In the genomic region with DNA sequence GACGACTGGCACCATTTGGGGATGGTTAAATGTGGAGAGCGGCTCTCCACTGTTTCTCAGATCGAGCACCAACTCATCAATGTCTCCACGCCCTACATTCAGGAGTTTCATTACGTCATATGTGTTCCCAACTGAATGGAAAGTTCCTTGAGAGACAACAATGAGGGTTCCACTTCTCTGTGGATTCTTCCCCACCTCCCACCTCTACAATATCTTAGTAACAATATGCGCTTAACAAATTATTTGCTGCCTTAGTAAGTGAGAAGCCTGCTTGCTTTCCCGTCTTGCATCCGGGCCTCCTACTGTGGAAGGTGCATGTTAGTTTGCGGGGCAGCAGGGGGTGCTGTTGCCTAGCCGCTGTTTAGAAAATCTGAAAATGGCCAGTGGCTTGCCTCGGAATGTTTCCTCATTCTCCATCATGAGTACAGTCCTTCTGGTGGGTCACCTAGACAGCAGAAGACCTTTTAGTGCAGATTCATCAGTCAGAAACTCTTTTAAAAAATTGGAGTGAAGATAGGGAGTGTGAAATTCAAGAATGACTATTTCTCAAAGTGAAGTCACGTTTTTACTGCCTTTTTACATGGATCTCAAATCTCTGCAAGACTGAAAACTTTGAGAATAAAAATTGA, we compare ENCODE assay signal across 8 cellular contexts. TPM values are rescaled to one million over a fixed set of nuclear protein-coding genes. Genes with fewer than 3 reads are reported as not detected.
DNase-seq lines count a peak whose midpoint lies in the region; ATAC-seq, FAIRE-seq and TF ChIP-seq lines count a peak whose summit lies in the region.

No MANE protein-coding gene starts in this region.

- peak overlapping the region; percentile 65 for H3K27ac Mint-ChIP-seq in MCF 10A (ENCODE audit: low read depth, unreplicated experiment)

- H3K36me3 Mint-ChIP-seq in MCF 10A (ENCODE audit: insufficient read depth, unreplicated experiment): peaks cover 21% of the 10 kb centered on the region

- peaks cover 12% of the 10 kb centered on the region for H3K4me1 Mint-ChIP-seq in MCF 10A (ENCODE audit: insufficient read depth, unreplicated experiment)

- in situ Hi-C loops in G401 (cut with HindIII; ENCODE audit: low sequenced_read_pairs): no loop called here

- CTCF ChIA-PET in MCF 10A (lab: Yijun Ruan, JAX): interaction anchor here (0.6 to 5.9 kb wide), 37 partner anchors 9 to 1163 kb away, joined by 3 to 193 read pairs (median 4); a partner anchor contains a TSS

- no peaks in the 10 kb centered on the region for H3K9me3 Mint-ChIP-seq in MCF 10A (ENCODE audit: unreplicated experiment)

- intact Hi-C loops in MCF 10A (cut with micrococcal nuclease): loop anchor here (1.0 to 5.0 kb wide), 6 partner anchors 32 to 587 kb away; no protein-coding TSS in a partner anchor

- peak; percentile 49 for FAIRE-seq in islet of Langerhans (lab: Jason Lieb, UNC)

- H3K36me3 ChIP-seq in RWPE2 (ENCODE audit: low read depth): peaks cover 65% of the 10 kb centered on the region

- no peaks in the 10 kb centered on the region for H3K9me3 ChIP-seq in RWPE2 (ENCODE audit: severe bottlenecking)

- H3K4me1 ChIP-seq in RWPE2 (ENCODE audit: insufficient read depth, poor library complexity, severe bottlenecking): no peaks in the 10 kb centered on the region

- ATAC-seq in GM21717 (IDR thresholded peaks at IDR 0.05; ENCODE audit: unreplicated experiment): peak; percentile 72
- ATAC-seq in RWPE2 (ENCODE audit: low read depth): peak; percentile 70

- POLR2A ChIA-PET in MCF 10A (lab: Yijun Ruan, JAX): interaction anchor here (0.6 to 4.5 kb wide), 10 partner anchors 34 to 848 kb away, joined by 3 to 59 read pairs (median 4); a partner anchor contains a TSS

- TF ChIP-seq CTCF in RWPE2 (IDR thresholded peaks at IDR 0.05; ENCODE audit: poor library complexity, severe bottlenecking) (peak; percentile 91), MCF 10A (IDR thresholded peaks at IDR 0.05; ENCODE audit: unreplicated experiment) (peak; percentile 91)

- no peaks in the 10 kb centered on the region for H3K27me3 ChIP-seq in RWPE2 (ENCODE audit: insufficient read depth, poor library complexity, severe bottlenecking)

- no peaks in the 10 kb centered on the region for H3K27me3 Mint-ChIP-seq in MCF 10A (ENCODE audit: insufficient read depth, unreplicated experiment)

- no peak overlapping the region for H3K4me3 ChIP-seq in RWPE2 (ENCODE audit: severe bottlenecking)

- BruUV-seq in MCF 10A (replicated peaks; lab: Mats Ljungman, UMichigan): no TSS peak

- H3K27ac ChIP-seq in RWPE2 (ENCODE audit: poor library complexity, severe bottlenecking): no peak overlapping the region

- H3K4me3 Mint-ChIP-seq in MCF 10A (ENCODE audit: unreplicated experiment): no peak overlapping the region

- DNase-seq in G401 (ENCODE audit: low spot score): peak; percentile 39
- DNase-seq in LHCN-M2 (ENCODE audit: low read depth): peak; percentile 42
- DNase-seq in RWPE2 (ENCODE audit: low spot score): no peak
- peak; percentile 68 for DNase-seq in MCF 10A (ENCODE audit: unreplicated experiment)
- DNase-seq in stimulated activated CD4-positive, alpha-beta T cell treated with anti-CD3 and anti-CD28 coated beads, Interleukin-4, amount 100 ng/mL, for 48 hours (ENCODE audit: low read depth in 2 of 2): peak; percentile 8 to 29
- DNase-seq in activated gamma-delta T cell treated with Interleukin-2 at 50 U/mL for 16 hours: no peak

RNA-seq across cellular contexts. Expression of a gene that starts 55.7 kb away (rescaled TPM):
- not detected in 2 replicates for total RNA-seq in G401 (2014; rRNA removed; shearing (Covaris generic))
- total RNA-seq in LHCN-M2 (2014; rRNA removed) (not detected in 2 replicates), MCF 10A (2022) (not detected in 2 replicates)
- not detected for polyA plus RNA-seq in LHCN-M2 (2012)

Comparison
In these comparisons a context has a peak if more than half of its experiments do, and no peak if none do; other contexts are left out.
1. DNase-seq: peak in G401 (single experiment), LHCN-M2 (single experiment), MCF 10A (single experiment) and stimulated activated CD4-positive, alpha-beta T cell treated with anti-CD3 and anti-CD28 coated beads, Interleukin-4, amount 100 ng/mL, for 48 hours (2 of 2); none in RWPE2 (single experiment) and activated gamma-delta T cell treated with Interleukin-2 at 50 U/mL for 16 hours (single experiment).